1 cellular context compared by ENCODE assay signal in genomic region chr4:128285085-128286023, GRCh38.
TF ChIP-seq lines count a peak whose summit lies in the region.

No MANE protein-coding gene starts in this region.

TF ChIP-seq in H1, 55 proteins besides CTCF, POLR2A, EP300 and RAD21:
- no peak for TF ChIP-seq RFX5 (IDR thresholded peaks at IDR 0.05; ENCODE audit: borderline replicate concordance, low read depth, low read length)
- TF ChIP-seq BCL11A (IDR thresholded peaks at IDR 0.05; ENCODE audit: low read depth in 2 of 2, low read length in 2 of 2) = no peak
- no peak for TF ChIP-seq SIRT6 (IDR thresholded peaks at IDR 0.05; ENCODE audit: low read length)
- no peak for TF ChIP-seq EZH2 (IDR thresholded peaks at IDR 0.05; ENCODE audit: low read depth, low read length, severe bottlenecking)
- TF ChIP-seq SIN3A (conservative IDR thresholded peaks at IDR 0.05 in 1 of 2, IDR thresholded peaks at IDR 0.05 in 1 of 2; ENCODE audit: low read depth in 1 of 2, low read length in 2 of 2) = no peak
- TF ChIP-seq CBX8 (IDR thresholded peaks at IDR 0.05; ENCODE audit: borderline replicate concordance, low read depth, low read length) = no peak
- TF ChIP-seq E2F6 (IDR thresholded peaks at IDR 0.05) = no peak
- TF ChIP-seq RBBP5 (IDR thresholded peaks at IDR 0.05; ENCODE audit: borderline replicate concordance, low read depth, low read length) = no peak
- TF ChIP-seq GTF2F1 (IDR thresholded peaks at IDR 0.05; ENCODE audit: borderline replicate concordance, low read depth, low read length) = no peak
- no peak for TF ChIP-seq TEAD4 (IDR thresholded peaks at IDR 0.05; ENCODE audit: low read depth, low read length)
